In the genomic region with DNA sequence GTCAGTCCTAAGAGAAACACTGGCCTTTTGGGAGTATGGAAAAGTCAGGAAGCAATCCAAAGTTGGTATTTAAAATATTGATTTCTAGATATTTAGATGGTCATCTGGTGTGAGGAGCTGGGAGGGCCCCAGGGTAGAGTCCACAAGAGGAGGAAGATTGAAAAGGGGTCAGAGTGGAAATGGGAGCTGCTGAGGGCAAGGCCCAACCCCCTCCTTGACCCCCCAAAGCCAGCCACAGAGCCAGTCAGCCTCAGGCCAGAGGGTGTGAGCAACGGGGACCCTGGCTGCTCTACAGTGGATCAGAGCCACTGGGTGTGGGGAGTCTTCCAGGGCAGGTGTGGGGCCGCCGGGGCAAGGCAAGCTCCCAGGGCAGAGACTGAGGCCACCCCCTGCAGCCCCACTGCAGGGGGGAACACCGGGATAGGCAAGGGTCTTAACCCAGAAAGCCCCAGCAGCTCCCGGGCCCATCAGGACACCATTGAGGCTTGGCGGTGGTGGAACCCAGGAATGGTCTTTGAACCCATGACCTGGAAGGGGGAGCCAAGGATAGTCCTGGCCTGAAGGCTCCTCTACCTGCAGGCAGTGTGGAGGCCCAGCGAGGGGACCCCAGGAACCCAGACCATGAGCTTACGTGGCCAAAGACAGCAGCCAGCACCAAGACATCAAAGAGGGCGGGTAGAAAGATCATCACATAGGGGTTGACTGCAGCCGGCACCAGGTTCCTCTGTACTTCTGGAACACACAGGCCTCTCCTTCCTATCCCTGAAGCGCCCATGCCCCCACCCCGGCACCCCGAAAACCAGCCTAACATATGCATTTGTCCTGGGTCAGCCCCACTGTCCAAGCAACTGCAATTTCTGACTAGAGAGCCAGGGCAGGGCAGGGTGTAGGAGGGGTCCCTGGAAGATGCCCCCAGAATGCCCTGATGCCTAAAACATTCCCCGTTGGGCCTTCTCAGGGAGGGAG, we compare ENCODE assay signal across 1 cellular context. TPM values are rescaled to one million over a fixed set of nuclear protein-coding genes. Genes with fewer than 3 reads are reported as not detected.
"Had no signal": no experiment of that assay in that cellular context is flagged by ENCODE, and none has a peak within 500 bp of the region (broad histone marks: within the 10 kb centered on the region; RNA-seq: fewer than 3 reads in every experiment).

No MANE protein-coding gene starts in this region.

RNA-seq across cellular contexts. Expression of a gene that starts 51.3 kb away (rescaled TPM):
- total RNA-seq: naive thymus-derived CD8-positive, alpha-beta T cell had no signal
- polyA plus RNA-seq: naive thymus-derived CD8-positive, alpha-beta T cell had no signal
